In the genomic region with DNA sequence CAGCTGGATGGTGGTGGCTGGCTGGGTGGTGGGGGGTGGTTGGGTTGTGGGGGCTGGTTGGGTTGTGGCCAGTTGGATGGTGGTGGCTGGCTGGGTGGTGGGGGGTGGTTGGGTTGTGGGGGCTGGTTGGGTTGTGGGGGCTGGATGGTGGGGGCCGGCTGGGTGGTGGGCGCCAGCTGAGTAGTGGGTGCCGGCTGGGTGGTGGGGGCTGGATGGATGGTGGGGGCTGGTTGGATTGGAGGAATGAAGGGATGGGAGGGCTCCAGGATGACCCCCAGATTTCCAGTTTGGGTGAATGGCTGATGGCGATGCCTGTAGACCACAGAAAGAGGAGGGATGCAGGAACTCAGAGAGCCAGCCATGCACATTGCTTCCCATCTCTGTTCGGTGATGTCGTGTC, we compare ENCODE assay signal across 19 cellular contexts. TPM values are rescaled to one million over a fixed set of nuclear protein-coding genes. Genes with fewer than 3 reads are reported as not detected.
A peak's percentile ranks its signal among the peaks of the same experiment; 100 is the strongest.
DNase-seq lines count a peak whose midpoint lies in the region; ATAC-seq, FAIRE-seq and TF ChIP-seq lines count a peak whose summit lies in the region.
"Had no signal": no experiment of that assay in that cellular context is flagged by ENCODE, and none has a peak within 500 bp of the region (broad histone marks: within the 10 kb centered on the region; RNA-seq: fewer than 3 reads in every experiment).

No MANE protein-coding gene starts in this region.

- H3K27me3 Mint-ChIP-seq in memory B cell, result no peaks in the 10 kb centered on the region

- H3K4me1 ChIP-seq in SK-N-SH (ENCODE audit: control insufficient read depth in 1 of 2, insufficient read depth in 2 of 2, low read depth in 1 of 2, low read length in 1 of 2), result no peaks in the 10 kb centered on the region; a peak in 1 of 4 replicates
- H3K4me1 ChIP-seq in Peyer's patch, result peaks cover 0 to 12% (median 2%) of the 10 kb centered on the region in 4 donors
- H3K4me1 ChIP-seq in GM23248 (ENCODE audit: insufficient read depth), result peaks cover 12% of the 10 kb centered on the region

- TF ChIP-seq CTCF in SK-N-SH (IDR thresholded peaks at IDR 0.05) (no peak), Peyer's patch (IDR thresholded peaks at IDR 0.05) (no peak)

- peaks cover 31% of the 10 kb centered on the region for H3K4me1 Mint-ChIP-seq in memory B cell

- H3F3A ChIP-seq in SK-N-SH (replicated peaks; ENCODE audit: insufficient read depth) (no peaks in the 10 kb centered on the region), GM23248 (ENCODE audit: insufficient read depth) (peaks cover 4% of the 10 kb centered on the region; the same call in 1 of the 2 replicates)

- H3K27me3 ChIP-seq in SK-N-SH (ENCODE audit: insufficient read depth), result no peaks in the 10 kb centered on the region
- H3K27me3 ChIP-seq in Peyer's patch, result no peaks in the 10 kb centered on the region
- no peaks in the 10 kb centered on the region for H3K27me3 ChIP-seq in GM23248 (replicated peaks; ENCODE audit: insufficient read depth)

- H3K4me3 ChIP-seq in SK-N-SH (ENCODE audit: low read depth in 2 of 2, low read length in 1 of 2) (no peak overlapping the region), Peyer's patch (no peak overlapping the region), GM23248 (no peak overlapping the region)

- no peak overlapping the region for H2AFZ ChIP-seq in SK-N-SH (ENCODE audit: low read depth)
- no peak overlapping the region for H2AFZ ChIP-seq in GM23248

- TF ChIP-seq EP300 in SK-N-SH (IDR thresholded peaks at IDR 0.05; ENCODE audit: borderline replicate concordance in 1 of 2, low read depth in 1 of 2, low read length in 1 of 2), result no peak

- CTCF ChIA-PET in SK-N-SH (lab: Yijun Ruan, JAX), result interaction anchor here (1.2 kb wide), 1 partner anchor 31 kb away, joined by 3 read pairs; no protein-coding TSS in a partner anchor

- in situ Hi-C loops in GM23248 (cut with MboI), result no loop called here

- ATAC-seq in SK-N-SH treated with all-trans-retinoic acid at 6 μM for 48 hours (no peak), memory B cell (ENCODE audit: low read depth) (no peak)
- ATAC-seq: Right ventricle myocardium inferior had no signal

- no peaks in the 10 kb centered on the region for H3K36me3 Mint-ChIP-seq in memory B cell

- H3K9ac ChIP-seq in SK-N-SH (no peak overlapping the region), GM23248 (no peak overlapping the region)
- H3K9ac ChIP-seq: KMS-11 had no signal

- peak; percentile 10 for DNase-seq in SK-N-SH
- peak; percentile 13 to 28 (median 27) for DNase-seq in Peyer's patch
- peak in 1 of 2 donors; percentile 5 for DNase-seq in memory B cell (ENCODE audit: low spot score in 2 of 2)
- DNase-seq in ureter (ENCODE audit: low spot score), result peak; percentile 29
- no peak for DNase-seq in GM23248
- no peak for DNase-seq in GM12891 (ENCODE audit: insufficient read length, low spot score)
- no peak for DNase-seq in Ammon's horn (ENCODE audit: low spot score)
- DNase-seq: GF-D8, MM.1S, NCI-H187 treated with DMSO at 0.1 percent for 48 hours, NCI-H446 treated with DMSO at 0.1 percent for 48 hours, NCI-H748 treated with DMSO at 0.1 percent for 48 hours had no signal

- POLR2A ChIA-PET in SK-N-SH (lab: Yijun Ruan, JAX), result no interaction called here

- H3K9me2 ChIP-seq in SK-N-SH (no peaks in the 10 kb centered on the region), GM23248 (ENCODE audit: insufficient read depth) (no peaks in the 10 kb centered on the region)

- no peaks in the 10 kb centered on the region for H3K9me3 ChIP-seq in SK-N-SH
- no peaks in the 10 kb centered on the region for H3K9me3 ChIP-seq in Peyer's patch
- H3K9me3 ChIP-seq in GM23248 (ENCODE audit: low read depth), result no peaks in the 10 kb centered on the region

- FAIRE-seq in GM12891 (lab: Jason Lieb, UNC), result no peak
- FAIRE-seq: H1 had no signal

- no peaks in the 10 kb centered on the region for H3K9me3 Mint-ChIP-seq in memory B cell
- H3K9me3 Mint-ChIP-seq: HFFc6 had no signal

- no peaks in the 10 kb centered on the region for H3K79me2 ChIP-seq in SK-N-SH (ENCODE audit: insufficient read depth)
- H3K79me2 ChIP-seq in GM23248 (ENCODE audit: insufficient read depth), result no peaks in the 10 kb centered on the region

- H3K4me3 Mint-ChIP-seq in memory B cell, result peak overlapping the region; percentile 76

- H3K27ac ChIP-seq in SK-N-SH (ENCODE audit: low read depth in 2 of 2, low read length in 1 of 2), result no peak overlapping the region
- H3K27ac ChIP-seq in Peyer's patch, result peak overlapping the region in 1 of 4 donors; percentile 61
- H3K27ac ChIP-seq in GM23248, result no peak overlapping the region
- H3K27ac ChIP-seq: 22Rv1, HL-60, KMS-11 had no signal

- TF ChIP-seq POLR2A in Peyer's patch (IDR thresholded peaks at IDR 0.05) (no peak), GM12891 (IDR thresholded peaks at IDR 0.05; ENCODE audit: low read depth, low read length) (no peak)

- H3K27ac Mint-ChIP-seq in memory B cell, result peak overlapping the region; percentile 54

- H3K4me2 ChIP-seq in SK-N-SH, result no peak overlapping the region
- no peak overlapping the region for H3K4me2 ChIP-seq in GM23248 (ENCODE audit: unreplicated experiment)
- H3K4me2 ChIP-seq: KMS-11 had no signal

- H4K20me1 ChIP-seq in SK-N-SH (ENCODE audit: insufficient read depth) (no peaks in the 10 kb centered on the region), GM23248 (ENCODE audit: insufficient read depth) (no peaks in the 10 kb centered on the region)

- H3K36me3 ChIP-seq in SK-N-SH (replicated peaks in 1 of 2; ENCODE audit: control insufficient read depth in 1 of 2, insufficient read depth in 2 of 2, low read length in 1 of 2) (no peaks in the 10 kb centered on the region), Peyer's patch (peaks cover 0 to 61% (median 0%) of the 10 kb centered on the region in 3 donors), GM23248 (ENCODE audit: low read depth) (no peaks in the 10 kb centered on the region)

- TF ChIP-seq RAD21 in SK-N-SH (IDR thresholded peaks at IDR 0.05; ENCODE audit: low read length), result no peak

- 91% methylated on average over 6 of the region's 6 CpGs for WGBS in SK-N-SH (ENCODE audit: low lambda C conversion rate)
- whole genome bisulfite sequencing in GM23248 (ENCODE audit: low coverage in 1 of 2, low lambda C conversion rate in 2 of 2, missing lambda C conversion rate in 2 of 2), 2 experiments, result 88 to 89% methylated on average over 3 to 6 of the region's 6 CpGs

TF ChIP-seq in SK-N-SH, 30 proteins besides CTCF, POLR2A, EP300 and RAD21:
- TF ChIP-seq FOXM1 (IDR thresholded peaks at IDR 0.05; ENCODE audit: low read depth) (no peak), MEF2A (IDR thresholded peaks at IDR 0.05; ENCODE audit: borderline replicate concordance, low read depth) (no peak)

TF ChIP-seq in GM12891, 5 proteins besides CTCF, POLR2A, EP300 and RAD21:
- TF ChIP-seq PAX5 (IDR thresholded peaks at IDR 0.05; ENCODE audit: insufficient read depth, low read length, severe bottlenecking) (no peak), POU2F2 (IDR thresholded peaks at IDR 0.05; ENCODE audit: low read depth, low read length) (no peak), SPI1 (IDR thresholded peaks at IDR 0.05; ENCODE audit: low read depth, low read length) (no peak), TAF1 (IDR thresholded peaks at IDR 0.05; ENCODE audit: low read depth, low read length) (no peak), POLR2AphosphoS5 (IDR thresholded peaks at IDR 0.05; ENCODE audit: low read depth, low read length) (no peak)
TF ChIP-seq in GM12891: peak in this region for 0.

RNA-seq across cellular contexts. Expression of gene GPR17, which starts 26.8 kb away (rescaled TPM):
- polyA plus RNA-seq in SK-N-SH (2012; rRNA removed) (0.03 TPM in 1 of 2 replicates, not detected in the other), GM23248 (2016; fragmentation: Nextera tagmentation; extraction: Ambion mirVana) (0.11 TPM in 1 of 2 replicates, not detected in the other)
- not detected in 2 replicates for polyA plus RNA-seq in SK-N-SH (2012; cell fraction: cytosol; rRNA removed)
- polyA plus RNA-seq in SK-N-SH (2012; cell fraction: nucleus; rRNA removed), result not detected in 2 replicates
- total RNA-seq in Peyer's patch (not detected), ureter (not detected)
- total RNA-seq in GM23248 (2014; rRNA removed; shearing (Covaris generic)), result not detected in 2 replicates
- polyA plus RNA-seq in GM12891 (2012; ENCODE audit: low read depth, missing spikeins), result not detected
- total RNA-seq: H1, HFFc6 had no signal

RNA-seq across cellular contexts. Expression of gene LIMS2, which starts 56.1 kb away (rescaled TPM):
- polyA plus RNA-seq in SK-N-SH (2012; rRNA removed), result 2.2 and 2.7 TPM in 2 replicates
- 1.3 and 1.8 TPM in 2 replicates for polyA plus RNA-seq in SK-N-SH (2012; cell fraction: cytosol; rRNA removed)
- polyA plus RNA-seq in SK-N-SH (2012; cell fraction: nucleus; rRNA removed), result 13.9 and 22.5 TPM in 2 replicates
- 10 to 100 TPM in 3 of 4 donors, 1 to 10 TPM in 1; 7.7 to 95.7 (median 21.9) TPM for total RNA-seq in Peyer's patch
- total RNA-seq in ureter, result 112 TPM
- total RNA-seq in GM23248 (2014; rRNA removed; shearing (Covaris generic)), result 3.8 and 7.2 TPM in 2 replicates
- 30.4 and 33.7 TPM in 2 replicates for polyA plus RNA-seq in GM23248 (2016; fragmentation: Nextera tagmentation; extraction: Ambion mirVana)
- 1.5 TPM for polyA plus RNA-seq in GM12891 (2012; ENCODE audit: low read depth, missing spikeins)

Comparison
In these comparisons a context has a peak if more than half of its experiments do, and no peak if none do; other contexts are left out.
1. DNase-seq: peak in SK-N-SH (single experiment), Peyer's patch (3 of 3) and ureter (single experiment); none in GM23248 (single experiment), GM12891 (single experiment) and Ammon's horn (single experiment).